18 cellular contexts compared by ENCODE assay signal in genomic region chr12:84661732-84662326, GRCh38.
A peak's percentile ranks its signal among the peaks of the same experiment; 100 is the strongest.
DNase-seq lines count a peak whose midpoint lies in the region; ATAC-seq and TF ChIP-seq lines count a peak whose summit lies in the region.
"Had no signal": no experiment of that assay in that cellular context is flagged by ENCODE, and none has a peak within 500 bp of the region (broad histone marks: within the 10 kb centered on the region; RNA-seq: fewer than 3 reads in every experiment).

No MANE protein-coding gene starts in this region.

- ATAC-seq in effector memory CD8-positive, alpha-beta T cell (replicated peaks): no peak
- ATAC-seq: activated CD8-positive, alpha-beta memory T cell treated with anti-CD3 and anti-CD28 coated beads, Interleukin-2, amount 10 ng/mL, durations not matched to agents 7 days and 5 days; activated naive CD4-positive, alpha-beta T cell treated with anti-CD3 and anti-CD28 coated beads, Interleukin-2, amount 50 U/mL, for 72 hours; stimulated activated naive CD8-positive, alpha-beta T cell treated with anti-CD3 and anti-CD28 coated beads, Interleukin-15, Interleukin-2, amounts not matched to agents 100 U/mL and 50 U/mL, for 24 hours had no signal

- in situ Hi-C loops in GM23248 (cut with MboI): no loop called here

- H3K9me2 ChIP-seq in GM23248 (ENCODE audit: insufficient read depth): no peaks in the 10 kb centered on the region

- no peak for TF ChIP-seq EP300 in suprapubic skin (IDR thresholded peaks at IDR 0.05)

- peaks cover 0 to 2% of the 10 kb centered on the region in 2 donors for H3K9me3 Mint-ChIP-seq in effector memory CD8-positive, alpha-beta T cell
- H3K9me3 Mint-ChIP-seq: dendritic cell treated with granulocyte-macrophage colony-stimulating factor and Interleukin-4, amounts not matched to agents 40 ng/mL and 50 ng/mL, for 4 days; neural crest cell had no signal

- H3K4me2 ChIP-seq in GM23248 (ENCODE audit: unreplicated experiment) (peak overlapping the region; percentile 44), smooth muscle cell (peak overlapping the region; percentile 53)

- no peaks in the 10 kb centered on the region for H3K4me1 Mint-ChIP-seq in effector memory CD8-positive, alpha-beta T cell (ENCODE audit: low read depth in 2 of 2)
- H3K4me1 Mint-ChIP-seq: activated CD8-positive, alpha-beta memory T cell treated with anti-CD3 and anti-CD28 coated beads, Interleukin-2, amount 10 ng/mL, durations not matched to agents 7 days and 5 days; neural crest cell had no signal

- H3K27me3 ChIP-seq in GM23248 (replicated peaks; ENCODE audit: insufficient read depth) (no peaks in the 10 kb centered on the region), adipocyte (replicated peaks; ENCODE audit: control insufficient read depth, insufficient read depth, low read length) (no peaks in the 10 kb centered on the region), smooth muscle cell (ENCODE audit: low read depth) (no peaks in the 10 kb centered on the region), suprapubic skin (no peaks in the 10 kb centered on the region)

- no peak overlapping the region for H3K4me3 ChIP-seq in GM23248
- no peak overlapping the region for H3K4me3 ChIP-seq in adipocyte (ENCODE audit: low read length)
- H3K4me3 ChIP-seq in smooth muscle cell: no peak overlapping the region
- no peak overlapping the region for H3K4me3 ChIP-seq in suprapubic skin

- H3K4me1 ChIP-seq in GM23248 (ENCODE audit: insufficient read depth) (peaks cover 11% of the 10 kb centered on the region), adipocyte (ENCODE audit: control insufficient read depth, insufficient read depth, low read length) (no peaks in the 10 kb centered on the region), smooth muscle cell (ENCODE audit: low read depth) (no peaks in the 10 kb centered on the region), suprapubic skin (no peaks in the 10 kb centered on the region)

- H3K9me3 ChIP-seq in GM23248 (ENCODE audit: low read depth) (no peaks in the 10 kb centered on the region), adipocyte (ENCODE audit: control insufficient read depth, low read length) (no peaks in the 10 kb centered on the region), smooth muscle cell (replicated peaks; ENCODE audit: low read depth) (no peaks in the 10 kb centered on the region), suprapubic skin (no peaks in the 10 kb centered on the region)

- no peak for TF ChIP-seq POLR2A in suprapubic skin (IDR thresholded peaks at IDR 0.05)

- peak overlapping the region; percentile 62 for H2AFZ ChIP-seq in GM23248
- H2AFZ ChIP-seq in smooth muscle cell (ENCODE audit: low read depth): peak overlapping the region; percentile 48

- 0 to 9% methylated on average over 1 of the region's 1 CpG for WGBS in GM23248 (ENCODE audit: low coverage in 1 of 2, low lambda C conversion rate in 2 of 2, missing lambda C conversion rate in 2 of 2), 2 experiments
- WGBS in smooth muscle cell (ENCODE audit: low lambda C conversion rate): 32% methylated on average over 1 of the region's 1 CpG
- WGBS in suprapubic skin: 34% methylated on average over 1 of the region's 1 CpG

- H3F3A ChIP-seq in GM23248 (ENCODE audit: insufficient read depth): peaks cover 13% of the 10 kb centered on the region
- peaks cover 8% of the 10 kb centered on the region for H3F3A ChIP-seq in smooth muscle cell (ENCODE audit: low read depth)

- H3K27ac ChIP-seq in GM23248 (peak overlapping the region; percentile 32; the same call in 1 of the 2 replicates), smooth muscle cell (ENCODE audit: low read depth) (peak overlapping the region; percentile 43), suprapubic skin (no peak overlapping the region)

- H3K4me3 Mint-ChIP-seq in effector memory CD8-positive, alpha-beta T cell: no peak overlapping the region
- H3K4me3 Mint-ChIP-seq: activated CD8-positive, alpha-beta memory T cell treated with anti-CD3 and anti-CD28 coated beads, Interleukin-2, amount 10 ng/mL, durations not matched to agents 7 days and 5 days; dendritic cell treated with granulocyte-macrophage colony-stimulating factor and Interleukin-4, amounts not matched to agents 40 ng/mL and 50 ng/mL, for 4 days; neural crest cell had no signal

- TF ChIP-seq CTCF in smooth muscle cell (IDR thresholded peaks at IDR 0.05; ENCODE audit: borderline replicate concordance, insufficient read depth, poor library complexity, severe bottlenecking): no peak
- TF ChIP-seq CTCF in suprapubic skin (IDR thresholded peaks at IDR 0.05): no peak

- peak; percentile 74 for DNase-seq in GM23248
- DNase-seq in adipocyte (ENCODE audit: low read depth): peak; percentile 55
- DNase-seq in fibroblast of peridontal ligament (ENCODE audit: extremely low read depth): peak; percentile 75
- no peak for DNase-seq in smooth muscle cell (lab: John Stamatoyannopoulos, UW; ENCODE audit: unreplicated experiment)
- DNase-seq in suprapubic skin (ENCODE audit: low spot score in 2 of 2): no peak
- DNase-seq in activated CD8-positive, alpha-beta memory T cell treated with anti-CD3 and anti-CD28 coated beads for 24 hours: no peak
- no peak for DNase-seq in effector memory CD8-positive, alpha-beta T cell
- DNase-seq: activated CD8-positive, alpha-beta memory T cell treated with anti-CD3 and anti-CD28 coated beads, Interleukin-2, amount 10 ng/mL, durations not matched to agents 7 days and 5 days; AML-193; COR-L47; NCI-H1417 treated with DMSO at 0.1 percent for 48 hours; NCI-H524 treated with DMSO at 0.1 percent for 48 hours; stimulated activated naive CD8-positive, alpha-beta T cell treated with anti-CD3 and anti-CD28 coated beads, Interleukin-15, Interleukin-2, amounts not matched to agents 100 U/mL and 50 U/mL, for 24 hours; trophoblast cell had no signal

- no peaks in the 10 kb centered on the region for H3K36me3 Mint-ChIP-seq in effector memory CD8-positive, alpha-beta T cell (ENCODE audit: insufficient read depth)
- H3K36me3 Mint-ChIP-seq: activated CD8-positive, alpha-beta memory T cell treated with anti-CD3 and anti-CD28 coated beads, Interleukin-2, amount 10 ng/mL, durations not matched to agents 7 days and 5 days; activated naive CD4-positive, alpha-beta T cell treated with anti-CD3 and anti-CD28 coated beads, Interleukin-2, amount 50 U/mL, for 72 hours had no signal

- H3K27me3 Mint-ChIP-seq in effector memory CD8-positive, alpha-beta T cell: no peaks in the 10 kb centered on the region
- H3K27me3 Mint-ChIP-seq: activated CD8-positive, alpha-beta memory T cell treated with anti-CD3 and anti-CD28 coated beads, Interleukin-2, amount 10 ng/mL, durations not matched to agents 7 days and 5 days; dendritic cell treated with granulocyte-macrophage colony-stimulating factor and Interleukin-4, amounts not matched to agents 40 ng/mL and 50 ng/mL, for 4 days; progenitor cell of endocrine pancreas had no signal

- H3K9ac ChIP-seq in GM23248: no peak overlapping the region
- H3K9ac ChIP-seq in adipocyte (ENCODE audit: low read length): no peak overlapping the region
- no peak overlapping the region for H3K9ac ChIP-seq in smooth muscle cell (ENCODE audit: low read depth)

- H3K79me2 ChIP-seq in GM23248 (ENCODE audit: insufficient read depth) (no peaks in the 10 kb centered on the region), smooth muscle cell (ENCODE audit: low read depth) (no peaks in the 10 kb centered on the region)

- no peaks in the 10 kb centered on the region for H4K20me1 ChIP-seq in GM23248 (ENCODE audit: insufficient read depth)
- H4K20me1 ChIP-seq in smooth muscle cell (ENCODE audit: low read depth): no peaks in the 10 kb centered on the region

- H3K27ac Mint-ChIP-seq in effector memory CD8-positive, alpha-beta T cell: no peak overlapping the region
- H3K27ac Mint-ChIP-seq: activated CD8-positive, alpha-beta memory T cell treated with anti-CD3 and anti-CD28 coated beads, Interleukin-2, amount 10 ng/mL, durations not matched to agents 7 days and 5 days; activated naive CD4-positive, alpha-beta T cell treated with anti-CD3 and anti-CD28 coated beads, Interleukin-2, amount 50 U/mL, for 72 hours; dendritic cell treated with granulocyte-macrophage colony-stimulating factor and Interleukin-4, amounts not matched to agents 40 ng/mL and 50 ng/mL, for 4 days; progenitor cell of endocrine pancreas had no signal

- H3K36me3 ChIP-seq in GM23248 (ENCODE audit: low read depth) (no peaks in the 10 kb centered on the region), adipocyte (ENCODE audit: control insufficient read depth, insufficient read depth, low read length, severe bottlenecking) (no peaks in the 10 kb centered on the region), smooth muscle cell (ENCODE audit: low read depth) (no peaks in the 10 kb centered on the region), suprapubic skin (no peaks in the 10 kb centered on the region)

Comparison
In these comparisons a context has a peak if more than half of its experiments do, and no peak if none do; other contexts are left out.
1. DNase-seq: peak in GM23248 (single experiment), adipocyte (single experiment) and fibroblast of peridontal ligament (single experiment); none in smooth muscle cell (single experiment), suprapubic skin (0 of 2), activated CD8-positive, alpha-beta memory T cell treated with anti-CD3 and anti-CD28 coated beads for 24 hours (single experiment) and effector memory CD8-positive, alpha-beta T cell (0 of 3).